In genomic region chr4:30380404-30380998, GRCh38 we compare ENCODE assay signal across 8 cellular contexts.
A peak's percentile ranks its signal among the peaks of the same experiment; 100 is the strongest.
DNase-seq lines count a peak whose midpoint lies in the region; ATAC-seq and TF ChIP-seq lines count a peak whose summit lies in the region.

No MANE protein-coding gene starts in this region.

- ATAC-seq in GM18517 (IDR thresholded peaks at IDR 0.05; ENCODE audit: unreplicated experiment) (peak; percentile 81), HG03280 (IDR thresholded peaks at IDR 0.05; ENCODE audit: unreplicated experiment) (peak; percentile 74), GM18907 (IDR thresholded peaks at IDR 0.05; ENCODE audit: unreplicated experiment) (no peak)
- no peak for ATAC-seq in activated CD4-positive, CD25-positive, alpha-beta regulatory T cell treated with anti-CD3 and anti-CD28 coated beads, Interleukin-2, amount 50 U/mL, for 24 hours

- intact Hi-C loops in CD14-positive monocyte (cut with micrococcal nuclease) = no loop called here

- H3K36me3 Mint-ChIP-seq in CD14-positive monocyte (no peaks in the 10 kb centered on the region), chondrocyte (ENCODE audit: low read depth) (no peaks in the 10 kb centered on the region)

- H3K4me3 Mint-ChIP-seq in CD14-positive monocyte (no peak overlapping the region), chondrocyte (ENCODE audit: unreplicated experiment) (peak overlapping the region; percentile 1)

- DNase-seq in CD14-positive monocyte (ENCODE audit: low spot score) (no peak), NCI-H82 (lab: John Stamatoyannopoulos, UW) (peak; percentile 73), chondrocyte (ENCODE audit: low spot score) (no peak), mucosa of gallbladder (ENCODE audit: low spot score) (peak; percentile 37)

- H3K27me3 Mint-ChIP-seq in CD14-positive monocyte (ENCODE audit: low read depth in 3 of 3) (peaks cover 0 to under 1% (median 0%) of the 10 kb centered on the region in 3 donors), chondrocyte (ENCODE audit: low read depth) (no peaks in the 10 kb centered on the region)

- H3K9me3 Mint-ChIP-seq in CD14-positive monocyte (peaks cover 0 to 3% (median 0%) of the 10 kb centered on the region in 7 donors), chondrocyte (ENCODE audit: low read depth) (peaks cover 4% of the 10 kb centered on the region)

- peak; percentile 77 for TF ChIP-seq CTCF in CD14-positive monocyte (IDR thresholded peaks at IDR 0.05)
- peak; percentile 87 for TF ChIP-seq CTCF in chondrocyte (IDR thresholded peaks at IDR 0.05)

- no peaks in the 10 kb centered on the region for H3K4me1 Mint-ChIP-seq in CD14-positive monocyte
- H3K4me1 Mint-ChIP-seq in chondrocyte (ENCODE audit: low read depth) = peaks cover 3% of the 10 kb centered on the region

- H3K27ac Mint-ChIP-seq in CD14-positive monocyte = no peak overlapping the region
- no peak overlapping the region for H3K27ac Mint-ChIP-seq in chondrocyte (ENCODE audit: unreplicated experiment)

Comparison
In these comparisons a context has a peak if more than half of its experiments do, and no peak if none do; other contexts are left out.
1. DNase-seq: peak in NCI-H82 (single experiment) and mucosa of gallbladder (single experiment); none in CD14-positive monocyte (single experiment) and chondrocyte (single experiment).
2. ATAC-seq: peak in GM18517 (single experiment) and HG03280 (single experiment); none in activated CD4-positive, CD25-positive, alpha-beta regulatory T cell treated with anti-CD3 and anti-CD28 coated beads, Interleukin-2, amount 50 U/mL, for 24 hours (0 of 2) and GM18907 (single experiment).